In genomic region chr3:189586941-189587687, GRCh38 we compare ENCODE assay signal across 11 cellular contexts. TPM values are rescaled to one million over a fixed set of nuclear protein-coding genes. Genes with fewer than 3 reads are reported as not detected.
DNase-seq lines count a peak whose midpoint lies in the region; ATAC-seq and TF ChIP-seq lines count a peak whose summit lies in the region.
"Had no signal": no experiment of that assay in that cellular context is flagged by ENCODE, and none has a peak within 500 bp of the region (broad histone marks: within the 10 kb centered on the region; RNA-seq: fewer than 3 reads in every experiment).

No MANE protein-coding gene starts in this region.

- intact Hi-C loops in colonic mucosa (cut with DNase I), result no loop called here

- H3K4me1 Mint-ChIP-seq in activated T-cell treated with anti-CD3 and anti-CD28 coated beads, Interleukin-2, amount 50 U/mL, for 4 hours (ENCODE audit: low read depth), result peaks cover 16% of the 10 kb centered on the region
- peaks cover 8% of the 10 kb centered on the region for H3K4me1 Mint-ChIP-seq in stimulated activated memory B cell treated with anti-CD40 and anti-IgM and Interleukin-4, amounts not matched to agents 10 μg/mL and 1 μg/mL and 100 μg/mL, for 72 hours

- H3K4me1 ChIP-seq in colonic mucosa, result no peaks in the 10 kb centered on the region
- H3K4me1 ChIP-seq: SJCRH30 had no signal

- H3K9me3 Mint-ChIP-seq in activated T-cell treated with anti-CD3 and anti-CD28 coated beads, Interleukin-2, amount 50 U/mL, for 4 hours, result peaks cover 4% of the 10 kb centered on the region
- peaks cover 4% of the 10 kb centered on the region for H3K9me3 Mint-ChIP-seq in stimulated activated memory B cell treated with anti-CD40 and anti-IgM and Interleukin-4, amounts not matched to agents 10 μg/mL and 1 μg/mL and 100 μg/mL, for 72 hours

- H3K4me3 ChIP-seq in colonic mucosa, result no peak overlapping the region
- H3K4me3 ChIP-seq: esophagus squamous epithelium, SJCRH30 had no signal

- H3K9me3 ChIP-seq in colonic mucosa, result no peaks in the 10 kb centered on the region
- H3K9me3 ChIP-seq: esophagus squamous epithelium, SJCRH30 had no signal

- peak; percentile 86 to 90 for ATAC-seq in activated T-cell treated with anti-CD3 and anti-CD28 coated beads, Interleukin-2, amount 50 U/mL, for 4 hours
- ATAC-seq in GM21786 (IDR thresholded peaks at IDR 0.05; ENCODE audit: unreplicated experiment) (peak; percentile 94), HG03442 (IDR thresholded peaks at IDR 0.05; ENCODE audit: unreplicated experiment) (peak; percentile 94)
- ATAC-seq in stimulated activated memory B cell treated with anti-CD40 and anti-IgM and Interleukin-4, amounts not matched to agents 10 μg/mL and 1 μg/mL and 100 μg/mL, for 72 hours, result no peak

- H3K36me3 ChIP-seq in colonic mucosa, result no peaks in the 10 kb centered on the region
- H3K36me3 ChIP-seq: esophagus squamous epithelium, SJCRH30 had no signal

- no peaks in the 10 kb centered on the region for H3K27me3 ChIP-seq in colonic mucosa
- H3K27me3 ChIP-seq: esophagus squamous epithelium, SJCRH30 had no signal

- peak overlapping the region; percentile 12 for H3K27ac Mint-ChIP-seq in stimulated activated memory B cell treated with anti-CD40 and anti-IgM and Interleukin-4, amounts not matched to agents 10 μg/mL and 1 μg/mL and 100 μg/mL, for 72 hours

- H3K4me3 Mint-ChIP-seq in activated T-cell treated with anti-CD3 and anti-CD28 coated beads, Interleukin-2, amount 50 U/mL, for 4 hours, result no peak overlapping the region
- H3K4me3 Mint-ChIP-seq in stimulated activated memory B cell treated with anti-CD40 and anti-IgM and Interleukin-4, amounts not matched to agents 10 μg/mL and 1 μg/mL and 100 μg/mL, for 72 hours, result no peak overlapping the region

- H3K36me3 Mint-ChIP-seq in activated T-cell treated with anti-CD3 and anti-CD28 coated beads, Interleukin-2, amount 50 U/mL, for 4 hours (ENCODE audit: insufficient read depth), result peaks cover 2% of the 10 kb centered on the region
- no peaks in the 10 kb centered on the region for H3K36me3 Mint-ChIP-seq in stimulated activated memory B cell treated with anti-CD40 and anti-IgM and Interleukin-4, amounts not matched to agents 10 μg/mL and 1 μg/mL and 100 μg/mL, for 72 hours

- no peaks in the 10 kb centered on the region for H3K27me3 Mint-ChIP-seq in activated T-cell treated with anti-CD3 and anti-CD28 coated beads, Interleukin-2, amount 50 U/mL, for 4 hours (ENCODE audit: low read depth)
- no peaks in the 10 kb centered on the region for H3K27me3 Mint-ChIP-seq in stimulated activated memory B cell treated with anti-CD40 and anti-IgM and Interleukin-4, amounts not matched to agents 10 μg/mL and 1 μg/mL and 100 μg/mL, for 72 hours

- H3K27ac ChIP-seq in colonic mucosa, result no peak overlapping the region
- H3K27ac ChIP-seq: SJCRH30 had no signal

- DNase-seq in activated T-cell treated with anti-CD3 and anti-CD28 coated beads, Interleukin-2, amount 50 U/mL, for 4 hours, result no peak
- no peak for DNase-seq in activated T-cell treated with anti-CD3 and anti-CD28 coated beads, Interleukin-2, amount 50 U/mL, for 48 hours
- no peak for DNase-seq in colonic mucosa
- DNase-seq in HK-2 (ENCODE audit: unreplicated experiment), result no peak
- DNase-seq in AG08396 (ENCODE audit: low spot score), result no peak
- DNase-seq: activated CD4-positive, alpha-beta T cell treated with anti-CD3 and anti-CD28 coated beads, Interleukin-2, amount 50 U/mL, for 48 hours; esophagus squamous epithelium; SJCRH30 had no signal

- H3K9ac ChIP-seq in colonic mucosa (ENCODE audit: low read depth in 2 of 2, low read length in 2 of 2), result no peak overlapping the region

- TF ChIP-seq CTCF in colonic mucosa (IDR thresholded peaks at IDR 0.05), result no peak

RNA-seq across cellular contexts. Expression of gene TP63, which starts 44.1 kb away (rescaled TPM):
- under 1 TPM in 1 of 3 donors, not detected in 2; 0.54 TPM for total RNA-seq in activated T-cell treated with anti-CD3 and anti-CD28 coated beads, Interleukin-2, amount 50 U/mL, for 4 hours
- not detected for total RNA-seq in colonic mucosa
